15 cellular contexts compared by ENCODE assay signal in the genomic region with DNA sequence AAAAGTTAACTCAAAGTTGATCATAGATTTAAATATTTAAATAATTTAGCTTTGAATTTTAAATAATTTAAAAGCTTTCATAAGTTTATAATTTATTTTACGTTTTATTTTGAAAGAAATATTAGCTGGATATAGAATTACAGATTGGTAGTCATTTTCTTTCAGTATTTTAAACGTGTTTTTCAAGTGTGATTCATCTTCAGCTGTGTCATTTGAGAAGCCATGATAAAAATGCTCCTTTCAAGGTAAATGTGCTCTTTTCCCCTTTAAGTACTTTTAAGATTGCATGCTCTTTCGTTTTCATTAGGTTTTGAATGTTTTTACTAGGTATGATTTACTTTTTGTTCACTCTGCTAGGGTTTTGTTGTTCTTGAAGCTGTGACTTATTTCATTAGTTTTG.
DNase-seq lines count a peak whose midpoint lies in the region; ATAC-seq, FAIRE-seq and TF ChIP-seq lines count a peak whose summit lies in the region.
"Had no signal": no experiment of that assay in that cellular context is flagged by ENCODE, and none has a peak within 500 bp of the region (broad histone marks: within the 10 kb centered on the region; RNA-seq: fewer than 3 reads in every experiment).

No MANE protein-coding gene starts in this region.

- H3K4me1 ChIP-seq in pancreas: no peaks in the 10 kb centered on the region
- no peaks in the 10 kb centered on the region for H3K4me1 ChIP-seq in lower lobe of right lung
- H3K4me1 ChIP-seq: SJSA1 had no signal

- peak overlapping the region; percentile 55 for H3K27ac Mint-ChIP-seq in chondrocyte (ENCODE audit: unreplicated experiment)
- H3K27ac Mint-ChIP-seq: CD4-positive, CD25-positive, alpha-beta regulatory T cell had no signal

- H3K27ac ChIP-seq in pancreas (no peak overlapping the region), lower lobe of right lung (no peak overlapping the region)
- H3K27ac ChIP-seq: GM23248, SJSA1 had no signal

- no peak for TF ChIP-seq CTCF in chondrocyte (IDR thresholded peaks at IDR 0.05)
- no peak for TF ChIP-seq CTCF in pancreas (IDR thresholded peaks at IDR 0.05)
- no peak for TF ChIP-seq CTCF in lower lobe of right lung (IDR thresholded peaks at IDR 0.05)

- H3K4me3 ChIP-seq in pancreas (no peak overlapping the region), lower lobe of right lung (no peak overlapping the region)
- H3K4me3 ChIP-seq: GM23248, SJSA1 had no signal

- H3K27me3 Mint-ChIP-seq in chondrocyte (ENCODE audit: low read depth): no peaks in the 10 kb centered on the region
- H3K27me3 Mint-ChIP-seq: CD4-positive, CD25-positive, alpha-beta regulatory T cell had no signal

- peak; percentile 54 for DNase-seq in OCI-M1 (lab: John Stamatoyannopoulos, UW)
- no peak for DNase-seq in chondrocyte (ENCODE audit: low spot score)
- no peak for DNase-seq in pancreas
- no peak for DNase-seq in stimulated activated CD8-positive, alpha-beta memory T cell treated with anti-CD3 and anti-CD28 coated beads, Interleukin-4, amount 100 ng/mL, for 48 hours
- no peak for DNase-seq in lower lobe of right lung
- DNase-seq: ACHN; CD4-positive, CD25-positive, alpha-beta regulatory T cell; DMS79; GDM1; GM23248; NCI-H187 treated with DMSO at 0.1 percent for 48 hours; NCI-H510A had no signal

- H3K27me3 ChIP-seq in pancreas (no peaks in the 10 kb centered on the region), lower lobe of right lung (ENCODE audit: low read depth) (no peaks in the 10 kb centered on the region)
- H3K27me3 ChIP-seq: SJSA1 had no signal

- FAIRE-seq in G401.6 (lab: Jason Lieb, UNC) (peak; percentile 89), pancreas (lab: Jason Lieb, UNC) (peak; percentile 68)

- intact Hi-C loops in pancreas (cut with DNase I) (no loop called here), lower lobe of right lung (cut with DNase I) (no loop called here)

- H3K4me1 Mint-ChIP-seq in chondrocyte (ENCODE audit: low read depth): peaks cover 18% of the 10 kb centered on the region
- H3K4me1 Mint-ChIP-seq: CD4-positive, CD25-positive, alpha-beta regulatory T cell had no signal

- ATAC-seq in pancreas (no peak), HG02588 (IDR thresholded peaks at IDR 0.05; ENCODE audit: unreplicated experiment) (no peak), lower lobe of right lung (no peak)

- H3K9me3 ChIP-seq in pancreas: no peaks in the 10 kb centered on the region
- no peaks in the 10 kb centered on the region for H3K9me3 ChIP-seq in lower lobe of right lung
- H3K9me3 ChIP-seq: SJSA1 had no signal

- 31 to 42% methylated on average over 3 of the region's 3 CpGs for WGBS in pancreas, 2 donors

- no peak overlapping the region for H3K4me3 Mint-ChIP-seq in chondrocyte (ENCODE audit: unreplicated experiment)
- H3K4me3 Mint-ChIP-seq: CD4-positive, CD25-positive, alpha-beta regulatory T cell had no signal

- no peaks in the 10 kb centered on the region for H3K9me3 Mint-ChIP-seq in chondrocyte (ENCODE audit: low read depth)

- no peaks in the 10 kb centered on the region for H3K36me3 Mint-ChIP-seq in chondrocyte (ENCODE audit: low read depth)
- H3K36me3 Mint-ChIP-seq: CD4-positive, CD25-positive, alpha-beta regulatory T cell had no signal

- H3K36me3 ChIP-seq in pancreas (no peaks in the 10 kb centered on the region), lower lobe of right lung (no peaks in the 10 kb centered on the region)
- H3K36me3 ChIP-seq: SJSA1 had no signal
